Comparison of ENCODE assay signal across 1 cellular context in genomic region chr19:2303209-2303798, GRCh38.
TF ChIP-seq lines count a peak whose summit lies in the region.

No MANE protein-coding gene starts in this region.

TF ChIP-seq in A549, 52 proteins besides CTCF, POLR2A, EP300 and RAD21:
- TF ChIP-seq HOXB13 (CRISPR knock-in tag; IDR thresholded peaks at IDR 0.05; ENCODE audit: low read depth) (no peak), RFX5 (IDR thresholded peaks at IDR 0.05) (no peak), SMC3 (IDR thresholded peaks at IDR 0.05) (no peak), ZFP36 (IDR thresholded peaks at IDR 0.05; ENCODE audit: borderline replicate concordance, partially characterized antibody) (peak; percentile 53)
